ENCODE assay signal across 21 cellular contexts in genomic region chr4:42703776-42704175, GRCh38.
DNase-seq lines count a peak whose midpoint lies in the region; ATAC-seq and TF ChIP-seq lines count a peak whose summit lies in the region.
"Had no signal": no experiment of that assay in that cellular context is flagged by ENCODE, and none has a peak within 500 bp of the region (broad histone marks: within the 10 kb centered on the region; RNA-seq: fewer than 3 reads in every experiment).

No MANE protein-coding gene starts in this region.

- H3K36me3 ChIP-seq in OCI-LY3 (replicated peaks; ENCODE audit: low read depth, low read length), result no peaks in the 10 kb centered on the region

- TF ChIP-seq CTCF in OCI-LY3 (IDR thresholded peaks at IDR 0.05; ENCODE audit: low read depth, low read length), result no peak

- H3K4me1 ChIP-seq in OCI-LY3 (ENCODE audit: low read length), result peaks cover 21% of the 10 kb centered on the region

- H2AFZ ChIP-seq in OCI-LY3 (ENCODE audit: low read depth, low read length), result peak overlapping the region; percentile 12; the same call in 1 of the 2 replicates

- H3K4me2 ChIP-seq in OCI-LY3 (ENCODE audit: low read length), result peak overlapping the region; percentile 10; the same call in 1 of the 2 replicates
- H3K4me2 ChIP-seq: KMS-11 had no signal

- H3K4me3 ChIP-seq in OCI-LY3 (ENCODE audit: low read length), result no peak overlapping the region

- H3K4me1 Mint-ChIP-seq in activated T-cell treated with anti-CD3 and anti-CD28 coated beads, Interleukin-2, amount 50 U/mL, for 24 hours (ENCODE audit: low read depth), result peaks cover 4% of the 10 kb centered on the region

- H4K20me1 ChIP-seq in OCI-LY3 (ENCODE audit: insufficient read depth, low read length), result no peaks in the 10 kb centered on the region

- in situ Hi-C loops in ACHN (cut with HindIII; ENCODE audit: low pct_ligation_motif_present, low pct_unique_long_range_greater_than_20kb, low sequenced_read_pairs), result no loop called here

- H3K4me3 Mint-ChIP-seq in activated T-cell treated with anti-CD3 and anti-CD28 coated beads, Interleukin-2, amount 50 U/mL, for 24 hours, result no peak overlapping the region
- H3K4me3 Mint-ChIP-seq: CD4-positive, alpha-beta T cell; T-helper 2 cell treated with Interferon-gamma antibody and Interleukin-4, amounts not matched to agents 5 μg/mL and 100 μg/mL, for 36 hours had no signal

- no peak overlapping the region for H3K9ac ChIP-seq in OCI-LY3 (ENCODE audit: low read length)
- H3K9ac ChIP-seq: KMS-11 had no signal

- ATAC-seq in GM18870 (IDR thresholded peaks at IDR 0.05; ENCODE audit: unreplicated experiment), result no peak

- no peaks in the 10 kb centered on the region for H3K27me3 ChIP-seq in OCI-LY3 (ENCODE audit: low read depth, low read length)

- no peaks in the 10 kb centered on the region for H3K36me3 Mint-ChIP-seq in activated T-cell treated with anti-CD3 and anti-CD28 coated beads, Interleukin-2, amount 50 U/mL, for 24 hours (ENCODE audit: low read depth)

- H3K27ac Mint-ChIP-seq in activated T-cell treated with anti-CD3 and anti-CD28 coated beads, Interleukin-2, amount 50 U/mL, for 24 hours, result no peak overlapping the region
- H3K27ac Mint-ChIP-seq: CD4-positive, alpha-beta T cell; T-helper 2 cell treated with Interferon-gamma antibody and Interleukin-4, amounts not matched to agents 5 μg/mL and 100 μg/mL, for 36 hours had no signal

- no peak overlapping the region for H3K27ac ChIP-seq in OCI-LY3 (ENCODE audit: low read length)
- H3K27ac ChIP-seq: 22Rv1, HL-60, KMS-11 had no signal

- peaks cover 2% of the 10 kb centered on the region for H3K9me3 Mint-ChIP-seq in activated T-cell treated with anti-CD3 and anti-CD28 coated beads, Interleukin-2, amount 50 U/mL, for 24 hours
- H3K9me3 Mint-ChIP-seq: T-helper 2 cell treated with Interferon-gamma antibody and Interleukin-4, amounts not matched to agents 5 μg/mL and 100 μg/mL, for 36 hours had no signal

- H3K79me2 ChIP-seq in OCI-LY3 (ENCODE audit: low read length), result no peaks in the 10 kb centered on the region

- DNase-seq in DMS 273 (lab: John Stamatoyannopoulos, UW; ENCODE audit: unreplicated experiment) (peak; percentile 44), DMS 273 treated with DMSO at 0.1 percent for 48 hours (lab: John Stamatoyannopoulos, UW) (no peak), NCI-H82 (lab: John Stamatoyannopoulos, UW) (peak; percentile 15), NCI-H82 treated with DMSO at 0.1 percent for 48 hours (lab: John Stamatoyannopoulos, UW; ENCODE audit: unreplicated experiment) (no peak), ACHN (no peak)
- no peak for DNase-seq in activated T-cell treated with anti-CD3 and anti-CD28 coated beads, Interleukin-2, amount 50 U/mL, for 24 hours
- DNase-seq: Calu3; CD4-positive, alpha-beta T cell; DMS79; HCEC 1CT; MV-4-11; NCI-H1694; NCI-H2171; NCI-H446 treated with DMSO at 0.1 percent for 48 hours; Right ventricle myocardium superior had no signal

- no peaks in the 10 kb centered on the region for H3K27me3 Mint-ChIP-seq in activated T-cell treated with anti-CD3 and anti-CD28 coated beads, Interleukin-2, amount 50 U/mL, for 24 hours

- H3K9me3 ChIP-seq in OCI-LY3 (ENCODE audit: insufficient read depth, low read length), result no peaks in the 10 kb centered on the region

Comparison
In these comparisons a context has a peak if more than half of its experiments do, and no peak if none do; other contexts are left out.
1. DNase-seq: peak in DMS 273 (single experiment) and NCI-H82 (single experiment); none in DMS 273 treated with DMSO at 0.1 percent for 48 hours (single experiment), NCI-H82 treated with DMSO at 0.1 percent for 48 hours (single experiment), activated T-cell treated with anti-CD3 and anti-CD28 coated beads, Interleukin-2, amount 50 U/mL, for 24 hours (single experiment) and ACHN (single experiment).